Comparison of ENCODE assay signal across 8 cellular contexts in the genomic region with DNA sequence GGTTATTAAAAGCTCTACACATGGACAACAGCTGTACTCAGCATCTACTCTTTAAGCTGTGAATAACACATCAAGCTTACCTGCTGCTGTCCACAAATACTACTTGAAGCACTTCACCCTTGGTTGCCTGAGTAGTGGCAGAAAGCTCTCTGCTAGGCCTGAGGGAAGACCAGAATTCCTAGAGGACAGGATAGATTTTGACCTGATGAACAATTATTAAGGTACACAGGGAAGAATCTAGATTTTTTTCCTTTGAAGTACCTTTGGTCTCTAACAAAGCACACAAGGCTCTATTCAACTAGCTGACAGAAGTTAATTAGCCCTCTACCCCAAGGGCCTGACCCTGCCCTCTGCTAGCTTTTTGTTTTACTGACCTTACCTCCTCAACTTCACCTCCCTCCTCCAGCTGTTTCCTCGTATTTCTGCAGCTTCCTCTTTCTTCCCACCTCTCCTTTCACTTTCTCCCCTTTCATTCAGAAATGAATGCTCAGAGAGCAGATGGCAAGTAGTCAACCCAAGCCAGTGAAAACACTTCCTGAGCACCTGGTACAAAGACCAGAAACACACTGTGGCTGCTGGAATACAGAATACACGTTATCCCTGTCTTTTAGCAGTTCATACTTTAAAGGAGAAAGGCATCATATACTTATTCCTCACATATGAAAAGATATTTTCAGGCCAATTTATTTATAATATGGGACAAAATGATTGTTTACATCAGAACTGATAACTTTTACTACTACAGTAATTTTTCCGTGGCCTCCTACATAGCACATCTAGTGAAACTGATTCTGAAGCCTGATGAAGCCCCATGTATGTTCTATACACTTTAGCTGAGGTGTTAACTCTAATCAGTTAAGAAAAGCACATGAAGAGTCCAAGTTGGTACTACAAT. TPM values are rescaled to one million over a fixed set of nuclear protein-coding genes. Genes with fewer than 3 reads are reported as not detected.
DNase-seq lines count a peak whose midpoint lies in the region; ATAC-seq and TF ChIP-seq lines count a peak whose summit lies in the region.

No MANE protein-coding gene starts in this region.

- DNase-seq in CD1c-positive myeloid dendritic cell (ENCODE audit: extremely low spot score) (peak; percentile 14), germinal center (ENCODE audit: low spot score) (peak; percentile 31), body of pancreas (no peak), dedifferentiated amniotic fluid mesenchymal stem cell (ENCODE audit: extremely low spot score) (no peak), hypothalamus (lab: John Stamatoyannopoulos, UW) (no peak)
- DNase-seq in effector CD4-positive, alpha-beta T cell = no peak

- H3K9me3 ChIP-seq in HEK293 (ENCODE audit: control insufficient read depth, insufficient read depth, low read depth, low read length) = no peaks in the 10 kb centered on the region
- H3K9me3 ChIP-seq in body of pancreas = no peaks in the 10 kb centered on the region

- H3K4me3 ChIP-seq in HEK293 (ENCODE audit: low read depth, low read length) = no peak overlapping the region
- no peak overlapping the region for H3K4me3 ChIP-seq in body of pancreas

- H3K4me1 ChIP-seq in HEK293 (ENCODE audit: control insufficient read depth, insufficient read depth, low read length) (peaks cover 10% of the 10 kb centered on the region; the same call in 1 of the 2 replicates), body of pancreas (peaks cover 28% of the 10 kb centered on the region)

- H3K27ac ChIP-seq in HEK293 (ENCODE audit: extremely low read depth, low read depth, low read length) = 0 out of 2 replicates have a peak overlapping the region, but pooled peaks have one; percentile 6
- peak overlapping the region in 2 of 4 donors; percentile 20 to 29 for H3K27ac ChIP-seq in body of pancreas

- 40 to 46% methylated on average over 3 of the region's 3 CpGs for WGBS in body of pancreas, 2 donors

- H3K36me3 ChIP-seq in HEK293 (ENCODE audit: control insufficient read depth in 2 of 2, insufficient read depth in 1 of 2, low read length in 2 of 2) (peaks cover 9 to 39% of the 10 kb centered on the region in 2 experiments), body of pancreas (replicated peaks in 1 of 2; ENCODE audit: insufficient read depth in 1 of 2, low read depth in 2 of 2) (no peaks in the 10 kb centered on the region)

- no peaks in the 10 kb centered on the region for H3K27me3 ChIP-seq in body of pancreas

- TF ChIP-seq CTCF in HEK293 (tag by site-specific recombination; IDR thresholded peaks at IDR 0.05) = no peak
- TF ChIP-seq CTCF in body of pancreas (IDR thresholded peaks at IDR 0.05) = no peak

- POLR2A ChIA-PET in HEK293 (lab: Yijun Ruan, JAX) = interaction anchor here (0.7 to 7.1 kb wide), 14 partner anchors 13 to 159 kb away, joined by 3 to 60 read pairs (median 4); partner anchors contain the start of genes CUEDC1, MRPS23 and SRSF1

- CTCF ChIA-PET in HEK293 (lab: Yijun Ruan, JAX) = interaction anchor here (0.7 to 15.7 kb wide), 12 partner anchors 8 to 211 kb away, joined by 3 to 434 read pairs (median 6); partner anchors contain the start of genes MRPS23 and SRSF1

- no peak for TF ChIP-seq POLR2A in body of pancreas (IDR thresholded peaks at IDR 0.05)

- ATAC-seq in body of pancreas = no peak

- intact Hi-C loops in body of pancreas (cut with DNase I) = loop anchor here (5.0 kb wide), 1 partner anchor 136 kb away; no protein-coding TSS in a partner anchor

TF ChIP-seq in HEK293, 187 proteins besides CTCF, POLR2A, EP300 and RAD21:
- no peak for TF ChIP-seq ZNF76 (tag by site-specific recombination; IDR thresholded peaks at IDR 0.05; ENCODE audit: borderline replicate concordance, low read depth)
- TF ChIP-seq ZBTB8A (tag by site-specific recombination; IDR thresholded peaks at IDR 0.05) = no peak
- no peak for TF ChIP-seq ZNF121 (tag by site-specific recombination; IDR thresholded peaks at IDR 0.05)
- no peak for TF ChIP-seq ZNF114 (tag by site-specific recombination; IDR thresholded peaks at IDR 0.05)
- no peak for TF ChIP-seq RBAK (tag by site-specific recombination; IDR thresholded peaks at IDR 0.05)
- TF ChIP-seq PRDM1 (tag by site-specific recombination; IDR thresholded peaks at IDR 0.05) = peak; percentile 97
- no peak for TF ChIP-seq ZNF175 (tag by site-specific recombination; IDR thresholded peaks at IDR 0.05)

TF ChIP-seq in PFSK-1, 5 proteins besides CTCF, POLR2A, EP300 and RAD21:
- peak; percentile 70; the same call in 1 of the 2 replicates for TF ChIP-seq POLR2AphosphoS5 (IDR thresholded peaks at IDR 0.05; ENCODE audit: low read depth, low read length)
- TF ChIP-seq TAF1 (IDR thresholded peaks at IDR 0.05; ENCODE audit: borderline replicate concordance, insufficient read depth, low read length) = no peak

RNA-seq across cellular contexts. Expression of gene VEZF1, which starts 5.7 kb away (rescaled TPM):
- polyA plus RNA-seq in PFSK-1 (2012; ENCODE audit: insufficient read length, low read depth) = 22.0 TPM
- 10 to 100 TPM; 14.5 to 39.4 TPM for total RNA-seq in body of pancreas

RNA-seq across cellular contexts. Expression of gene SRSF1, which starts 13.3 kb away (rescaled TPM):
- polyA plus RNA-seq in PFSK-1 (2012; ENCODE audit: insufficient read length, low read depth) = 203 TPM
- total RNA-seq in body of pancreas = 100 to 1,000 TPM in 1 of 2 donors, 10 to 100 TPM in 1; 76.0 to 139 TPM

RNA-seq across cellular contexts. Expression of gene CUEDC1, which starts 38.5 kb away (rescaled TPM):
- polyA plus RNA-seq in PFSK-1 (2012; ENCODE audit: insufficient read length, low read depth) = 47.2 TPM
- 10 to 100 TPM; 35.8 to 48.1 TPM for total RNA-seq in body of pancreas

Comparison
In these comparisons a context has a peak if more than half of its experiments do, and no peak if none do; other contexts are left out.
1. DNase-seq: peak in CD1c-positive myeloid dendritic cell (single experiment) and germinal center (single experiment); none in effector CD4-positive, alpha-beta T cell (single experiment), body of pancreas (0 of 4), dedifferentiated amniotic fluid mesenchymal stem cell (single experiment) and hypothalamus (0 of 51).